ENCODE assay signal across 1 cellular context in the genomic region with DNA sequence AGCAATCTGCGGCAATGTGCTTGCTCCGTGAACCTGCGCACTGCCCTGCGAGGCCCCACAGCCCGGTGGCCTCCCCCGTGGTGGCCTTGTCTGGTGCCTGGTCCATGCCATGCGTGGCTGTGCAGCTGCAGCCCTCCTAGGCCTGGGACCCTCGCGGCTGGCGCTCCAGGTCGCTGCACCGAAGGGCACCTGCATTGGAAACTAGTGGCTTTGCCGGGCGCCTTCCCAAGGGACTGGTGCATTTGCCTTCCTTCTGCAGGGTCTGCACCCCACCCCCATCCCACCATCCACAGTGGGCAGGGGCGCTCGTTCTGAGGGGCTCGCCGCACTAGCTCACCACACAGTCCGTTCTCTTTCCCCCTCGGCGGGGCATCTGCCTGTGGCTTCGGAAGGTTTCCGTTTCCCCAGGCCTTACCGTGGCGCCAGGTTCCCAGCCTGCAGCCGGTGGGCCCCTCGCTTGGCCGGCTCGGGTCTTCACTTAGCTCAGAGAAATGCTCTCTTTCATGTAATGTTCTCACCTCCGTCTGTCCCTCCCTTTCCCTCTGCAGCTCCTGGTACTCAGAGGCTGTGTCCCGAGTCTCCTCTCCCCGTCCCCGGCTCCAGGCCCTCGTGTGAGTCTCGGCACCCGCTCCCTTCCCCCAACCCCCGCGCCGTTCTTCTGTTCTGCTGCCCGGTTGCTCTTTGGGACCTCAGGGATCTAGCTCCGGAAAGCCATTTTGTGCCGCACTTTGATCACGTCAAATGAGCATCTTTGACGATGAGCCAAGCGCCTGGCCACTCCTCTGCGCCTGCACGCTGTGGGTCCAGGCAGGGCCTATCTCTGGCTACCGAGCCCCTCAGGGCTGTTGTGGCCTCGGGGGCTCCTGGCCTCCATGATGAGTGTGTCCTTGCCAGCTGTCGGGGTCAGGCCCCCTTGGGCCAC.
TF ChIP-seq lines count a peak whose summit lies in the region.

No MANE protein-coding gene starts in this region.

TF ChIP-seq in IMR-90, 13 proteins besides CTCF, POLR2A, EP300 and RAD21 (continued from another document):
- TF ChIP-seq MAZ (IDR thresholded peaks at IDR 0.05; ENCODE audit: borderline replicate concordance, low read depth, low read length) (no peak), RFX5 (IDR thresholded peaks at IDR 0.05; ENCODE audit: low read depth, low read length) (no peak), FOS (IDR thresholded peaks at IDR 0.05; ENCODE audit: low read depth, low read length) (no peak), CHD1 (IDR thresholded peaks at IDR 0.05; ENCODE audit: low read depth, low read length) (no peak), SMC3 (IDR thresholded peaks at IDR 0.05; ENCODE audit: low read depth, low read length) (no peak), MAFK (IDR thresholded peaks at IDR 0.05; ENCODE audit: low read depth, low read length) (no peak), ELK1 (IDR thresholded peaks at IDR 0.05; ENCODE audit: borderline replicate concordance, low read depth, low read length) (no peak), NFE2L2 (IDR thresholded peaks at IDR 0.05; ENCODE audit: low read depth, low read length) (no peak), BHLHE40 (IDR thresholded peaks at IDR 0.05; ENCODE audit: low read depth, low read length) (no peak), RCOR1 (IDR thresholded peaks at IDR 0.05; ENCODE audit: insufficient replicate concordance, low read length) (no peak), USF2 (IDR thresholded peaks at IDR 0.05; ENCODE audit: low read depth, low read length) (no peak)
